17 cellular contexts compared by ENCODE assay signal in the genomic region with DNA sequence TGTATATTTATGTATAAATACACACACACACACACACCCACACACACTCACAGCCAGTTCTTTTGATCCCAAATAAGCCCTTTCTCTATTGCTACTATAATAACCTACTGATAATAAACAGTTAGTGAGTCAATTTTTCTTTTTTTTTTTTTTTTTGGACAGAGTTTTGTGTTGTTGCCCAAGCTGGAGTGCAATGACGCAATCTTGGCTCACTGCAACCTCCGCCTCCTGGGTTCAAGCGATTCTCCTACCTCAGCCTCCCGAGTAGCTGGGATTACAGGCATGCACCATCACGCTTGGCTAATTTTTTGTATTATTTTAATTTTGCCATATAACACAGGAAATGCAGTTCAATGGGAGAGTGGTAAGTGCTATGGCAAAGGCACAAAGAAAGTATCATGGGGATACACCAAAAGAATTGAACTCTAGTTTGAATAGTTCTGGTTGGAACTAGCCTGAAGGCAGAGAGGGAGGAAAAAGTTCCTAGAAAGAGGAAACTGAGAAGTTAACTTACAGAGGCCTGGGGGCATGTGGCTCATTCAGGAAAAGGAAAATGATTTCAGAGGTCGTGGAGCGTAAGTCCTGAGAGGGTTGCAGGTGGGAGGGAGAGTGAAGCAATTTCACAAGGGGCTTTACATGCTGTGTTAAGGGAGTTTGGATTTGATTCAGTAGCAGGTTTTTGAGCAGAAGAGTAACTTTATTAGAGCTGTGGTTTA. TPM values are rescaled to one million over a fixed set of nuclear protein-coding genes. Genes with fewer than 3 reads are reported as not detected.
DNase-seq lines count a peak whose midpoint lies in the region; ATAC-seq, FAIRE-seq and TF ChIP-seq lines count a peak whose summit lies in the region.
"Had no signal": no experiment of that assay in that cellular context is flagged by ENCODE, and none has a peak within 500 bp of the region (broad histone marks: within the 10 kb centered on the region; RNA-seq: fewer than 3 reads in every experiment).

No MANE protein-coding gene starts in this region.

- DNase-seq in HepG2 (ENCODE audit: low spot score) (no peak), right lobe of liver (no peak), NCI-H226 (peak; percentile 24), endothelial cell of umbilical vein (ENCODE audit: low read depth, low spot score) (peak; percentile 62), NCI-H345 treated with DMSO at 0.1 percent for 48 hours (lab: John Stamatoyannopoulos, UW; ENCODE audit: unreplicated experiment) (no peak), spleen (no peak)
- no peak for DNase-seq in activated T-helper 1 cell treated with anti-CD3 and anti-CD28 coated beads, Interleukin-12 subunit alpha, Interleukin-12 subunit beta, Interleukin-2, Interleukin-4 antibody, amounts not matched to agents 30 ng/mL and 10 ng/mL and 1 ng/mL, durations not matched to agents 14 hours and 24 hours and 36 hours (ENCODE audit: low spot score)
- DNase-seq in stimulated activated CD4-positive, alpha-beta T cell treated with anti-CD3 and anti-CD28 coated beads, Interleukin-4, amount 100 ng/mL, for 1 hour, result no peak
- DNase-seq: CD4-positive, alpha-beta T cell; DND-41; H7; NCI-H1105 treated with DMSO at 0.1 percent for 48 hours; NCI-H187; NCI-H774; Peyer's patch; SHP77 had no signal

- TF ChIP-seq CTCF in HepG2 (CRISPR knock-in tag; IDR thresholded peaks at IDR 0.05), result no peak
- no peak for TF ChIP-seq CTCF in right lobe of liver (IDR thresholded peaks at IDR 0.05)
- no peak for TF ChIP-seq CTCF in endothelial cell of umbilical vein (IDR thresholded peaks at IDR 0.05; ENCODE audit: extremely low read depth in 1 of 2, insufficient read depth in 1 of 2, low read depth in 1 of 2, low read length in 2 of 2)
- no peak for TF ChIP-seq CTCF in spleen (IDR thresholded peaks at IDR 0.05 in 8 of 11, conservative IDR thresholded peaks at IDR 0.05 in 3 of 11)

- H3K27ac ChIP-seq in HepG2 (ENCODE audit: extremely low read length, insufficient read depth, low read length), result no peak overlapping the region
- H3K27ac ChIP-seq in right lobe of liver, result no peak overlapping the region
- H3K27ac ChIP-seq in endothelial cell of umbilical vein (ENCODE audit: insufficient read depth, low read depth, low read length), result no peak overlapping the region
- no peak overlapping the region for H3K27ac ChIP-seq in spleen
- H3K27ac ChIP-seq: A549, Peyer's patch had no signal

- H3K79me2 ChIP-seq in HepG2 (ENCODE audit: insufficient read depth, low read length) (no peaks in the 10 kb centered on the region), endothelial cell of umbilical vein (ENCODE audit: control insufficient read depth, insufficient read depth, low read length) (no peaks in the 10 kb centered on the region)

- ATAC-seq in HepG2, result no peak
- no peak for ATAC-seq in right lobe of liver
- ATAC-seq: A549 had no signal

- H3K4me2 ChIP-seq in HepG2 (ENCODE audit: low read depth, low read length) (no peak overlapping the region), endothelial cell of umbilical vein (ENCODE audit: insufficient read depth, low read length) (no peak overlapping the region)
- H3K4me2 ChIP-seq: A549 had no signal

- POLR2A ChIA-PET in HepG2 (lab: Yijun Ruan, JAX) (no interaction called here), endothelial cell of umbilical vein (lab: Charles Lee) (no interaction called here)

- H3K27me3 ChIP-seq in HepG2 (ENCODE audit: control insufficient read depth in 1 of 2, insufficient read depth in 2 of 2, low read length in 2 of 2) (no peaks in the 10 kb centered on the region), right lobe of liver (no peaks in the 10 kb centered on the region), endothelial cell of umbilical vein (ENCODE audit: control insufficient read depth in 2 of 2, insufficient read depth in 2 of 2, low read length in 2 of 2) (no peaks in the 10 kb centered on the region), spleen (replicated peaks in 1 of 7) (peaks cover 0 to 9% (median 0%) of the 10 kb centered on the region in 7 donors)
- H3K27me3 ChIP-seq: Peyer's patch had no signal

- no peak for TF ChIP-seq RAD21 in HepG2 (CRISPR knock-in tag; IDR thresholded peaks at IDR 0.05)

- BruUV-seq in HepG2 (replicated peaks; lab: Mats Ljungman, UMichigan) (no TSS peak), endothelial cell of umbilical vein (replicated peaks; lab: Mats Ljungman, UMichigan) (no TSS peak)

- in situ Hi-C loops in HepG2 (cut with HindIII; ENCODE audit: extremely low pct_ligation_motif_present, low pct_unique_long_range_greater_than_20kb), result no loop called here

- H4K20me1 ChIP-seq in HepG2 (ENCODE audit: insufficient read depth, low read length) (no peaks in the 10 kb centered on the region), endothelial cell of umbilical vein (replicated peaks; ENCODE audit: control insufficient read depth, extremely low read depth, insufficient read depth, low read length) (no peaks in the 10 kb centered on the region)

- H3K9me3 ChIP-seq in HepG2 (ENCODE audit: low read length), result no peaks in the 10 kb centered on the region
- H3K9me3 ChIP-seq in right lobe of liver, result no peaks in the 10 kb centered on the region
- no peaks in the 10 kb centered on the region for H3K9me3 ChIP-seq in endothelial cell of umbilical vein (replicated peaks; ENCODE audit: control insufficient read depth, insufficient read depth, low read length)
- no peaks in the 10 kb centered on the region for H3K9me3 ChIP-seq in spleen
- H3K9me3 ChIP-seq: A549, Peyer's patch had no signal

- TF ChIP-seq POLR2A in HepG2 (IDR thresholded peaks at IDR 0.05; ENCODE audit: insufficient read depth in 1 of 2, low read depth in 2 of 2, low read length in 2 of 2) (no peak), right lobe of liver (IDR thresholded peaks at IDR 0.05) (no peak), endothelial cell of umbilical vein (IDR thresholded peaks at IDR 0.05; ENCODE audit: low read depth, low read length) (no peak), spleen (IDR thresholded peaks at IDR 0.05) (no peak)

- H2AFZ ChIP-seq in HepG2 (ENCODE audit: low read length), result no peak overlapping the region
- no peak overlapping the region for H2AFZ ChIP-seq in endothelial cell of umbilical vein (ENCODE audit: low read depth, low read length)

- H3K36me3 Mint-ChIP-seq in activated T-helper 1 cell treated with anti-CD3 and anti-CD28 coated beads, Interleukin-12 subunit alpha, Interleukin-12 subunit beta, Interleukin-2, Interleukin-4 antibody, amounts not matched to agents 30 ng/mL and 10 ng/mL and 1 ng/mL, durations not matched to agents 14 hours and 24 hours and 36 hours (ENCODE audit: low read depth), result no peaks in the 10 kb centered on the region

- H3K27ac Mint-ChIP-seq in activated T-helper 1 cell treated with anti-CD3 and anti-CD28 coated beads, Interleukin-12 subunit alpha, Interleukin-12 subunit beta, Interleukin-2, Interleukin-4 antibody, amounts not matched to agents 30 ng/mL and 10 ng/mL and 1 ng/mL, durations not matched to agents 14 hours and 24 hours and 36 hours, result no peak overlapping the region
- H3K27ac Mint-ChIP-seq: CD4-positive, alpha-beta T cell had no signal

- dilution Hi-C loops in endothelial cell of umbilical vein (cut with MboI; ENCODE audit: extremely low pct_ligation_motif_present, low sequenced_read_pairs), result no loop called here

- no peak for TF ChIP-seq EP300 in HepG2 (IDR thresholded peaks at IDR 0.05; ENCODE audit: low read depth in 2 of 2, low read length in 2 of 2)
- TF ChIP-seq EP300 in HepG2 (CRISPR knock-in tag; IDR thresholded peaks at IDR 0.05; ENCODE audit: borderline replicate concordance), result no peak

- H3K4me3 Mint-ChIP-seq in activated T-helper 1 cell treated with anti-CD3 and anti-CD28 coated beads, Interleukin-12 subunit alpha, Interleukin-12 subunit beta, Interleukin-2, Interleukin-4 antibody, amounts not matched to agents 30 ng/mL and 10 ng/mL and 1 ng/mL, durations not matched to agents 14 hours and 24 hours and 36 hours, result no peak overlapping the region
- H3K4me3 Mint-ChIP-seq: CD4-positive, alpha-beta T cell had no signal

- H3K9ac ChIP-seq in HepG2 (ENCODE audit: insufficient read depth, low read depth, low read length) (no peak overlapping the region), endothelial cell of umbilical vein (replicated peaks; ENCODE audit: extremely low read depth, insufficient read depth, low read length) (no peak overlapping the region)

- H3K9me3 Mint-ChIP-seq in activated T-helper 1 cell treated with anti-CD3 and anti-CD28 coated beads, Interleukin-12 subunit alpha, Interleukin-12 subunit beta, Interleukin-2, Interleukin-4 antibody, amounts not matched to agents 30 ng/mL and 10 ng/mL and 1 ng/mL, durations not matched to agents 14 hours and 24 hours and 36 hours, result no peaks in the 10 kb centered on the region
- H3K9me3 Mint-ChIP-seq: CD4-positive, alpha-beta T cell had no signal

- no peaks in the 10 kb centered on the region for H3K4me1 ChIP-seq in HepG2 (ENCODE audit: insufficient read depth, low read length)
- H3K4me1 ChIP-seq in right lobe of liver, result no peaks in the 10 kb centered on the region
- peaks cover 14% of the 10 kb centered on the region for H3K4me1 ChIP-seq in endothelial cell of umbilical vein (ENCODE audit: control insufficient read depth, extremely low read depth, insufficient read depth, low read length)
- H3K4me1 ChIP-seq in spleen, result no peaks in the 10 kb centered on the region
- H3K4me1 ChIP-seq: Peyer's patch had no signal

- H3K36me3 ChIP-seq in HepG2 (replicated peaks in 1 of 2; ENCODE audit: control insufficient read depth in 1 of 2, insufficient read depth in 2 of 2, low read length in 2 of 2) (no peaks in the 10 kb centered on the region), right lobe of liver (no peaks in the 10 kb centered on the region), endothelial cell of umbilical vein (ENCODE audit: control insufficient read depth in 2 of 2, extremely low read depth in 1 of 2, insufficient read depth in 2 of 2, low read length in 2 of 2) (no peaks in the 10 kb centered on the region), spleen (no peaks in the 10 kb centered on the region)
- H3K36me3 ChIP-seq: Peyer's patch had no signal

- H3K27me3 Mint-ChIP-seq in activated T-helper 1 cell treated with anti-CD3 and anti-CD28 coated beads, Interleukin-12 subunit alpha, Interleukin-12 subunit beta, Interleukin-2, Interleukin-4 antibody, amounts not matched to agents 30 ng/mL and 10 ng/mL and 1 ng/mL, durations not matched to agents 14 hours and 24 hours and 36 hours (ENCODE audit: insufficient read depth), result peaks cover 26% of the 10 kb centered on the region

- no peaks in the 10 kb centered on the region for H3K4me1 Mint-ChIP-seq in activated T-helper 1 cell treated with anti-CD3 and anti-CD28 coated beads, Interleukin-12 subunit alpha, Interleukin-12 subunit beta, Interleukin-2, Interleukin-4 antibody, amounts not matched to agents 30 ng/mL and 10 ng/mL and 1 ng/mL, durations not matched to agents 14 hours and 24 hours and 36 hours (ENCODE audit: low read depth)

- FAIRE-seq in HepG2 (lab: Jason Lieb, UNC) (no peak), endothelial cell of umbilical vein (lab: Jason Lieb, UNC) (no peak)
- FAIRE-seq: A549 had no signal

- no peaks in the 10 kb centered on the region for H3K9me1 ChIP-seq in endothelial cell of umbilical vein (replicated peaks; ENCODE audit: control insufficient read depth, extremely low read depth, insufficient read depth, low read length)

- H3K4me3 ChIP-seq in HepG2 (replicated peaks in 1 of 3; ENCODE audit: insufficient read depth in 1 of 3, low read depth in 2 of 3, low read length in 3 of 3) (no peak overlapping the region), right lobe of liver (no peak overlapping the region), endothelial cell of umbilical vein (replicated peaks in 1 of 3; ENCODE audit: insufficient read depth in 1 of 3, low read depth in 1 of 3, low read length in 3 of 3) (no peak overlapping the region), spleen (no peak overlapping the region)
- H3K4me3 ChIP-seq: A549, Peyer's patch had no signal

- intact Hi-C loops in HepG2 (cut with micrococcal nuclease; ENCODE audit: unreplicated experiment), result no loop called here
- intact Hi-C loops in right lobe of liver (cut with DNase I), result no loop called here
- intact Hi-C loops in endothelial cell of umbilical vein (cut with micrococcal nuclease), result no loop called here
- intact Hi-C loops in activated T-helper 1 cell treated with anti-CD3 and anti-CD28 coated beads, Interleukin-12 subunit alpha, Interleukin-12 subunit beta, Interleukin-2, Interleukin-4 antibody, amounts not matched to agents 30 ng/mL and 10 ng/mL and 1 ng/mL, durations not matched to agents 14 hours and 24 hours and 36 hours (cut with micrococcal nuclease), result no loop called here
- intact Hi-C loops in spleen (cut with DNase I; ENCODE audit: low total_unique reads), result no loop called here

- CTCF ChIA-PET in HepG2 (lab: Yijun Ruan, JAX; ENCODE audit: low intra/inter-chr PET ratio, low total read pairs) (no interaction called here), endothelial cell of umbilical vein (lab: Charles Lee) (no interaction called here)

- 42% methylated on average over 7 of the region's 7 CpGs for WGBS in HepG2 (ENCODE audit: low lambda C conversion rate)
- WGBS in right lobe of liver (ENCODE audit: insufficient coverage, low coverage, low lambda C conversion rate, missing lambda C conversion rate), result 34% methylated on average over 7 of the region's 7 CpGs
- 62 to 78% (median 73%) methylated on average over 7 of the region's 7 CpGs for WGBS in spleen, 5 donors

RNA-seq across cellular contexts. Expression of a gene that starts 44.4 kb away (rescaled TPM):
- total RNA-seq in HepG2 (2016; rRNA removed; fragmentation: Illumina TruSeq; extraction: Trizol) (0.04 and 0.14 TPM in 2 replicates), right lobe of liver (1 to 10 TPM; 1.4 to 3.7 (median 2.0) TPM), endothelial cell of umbilical vein (76.3 and 79.7 TPM in 2 replicates), spleen (1 to 10 TPM; 1.2 to 5.2 (median 2.2) TPM)
- not detected in 2 replicates for total RNA-seq in HepG2 (2016; cell fraction: cytosol; rRNA removed; fragmentation: Illumina TruSeq; extraction: Trizol; ENCODE audit: low read depth)
- 0.02 and 0.03 TPM in 2 replicates for total RNA-seq in HepG2 (2016; cell fraction: insoluble cytoplasmic fraction; rRNA removed; fragmentation: Illumina TruSeq; extraction: Trizol)
- 0.12 TPM in 1 of 2 replicates, not detected in the other for total RNA-seq in HepG2 (2016; cell fraction: membrane; rRNA removed; fragmentation: Illumina TruSeq; extraction: Trizol)
- 0.06 TPM in 1 of 2 replicates, not detected in the other for total RNA-seq in HepG2 (2016; cell fraction: nucleus; rRNA removed; fragmentation: Illumina TruSeq; extraction: Trizol)
- polyA plus RNA-seq in HepG2 (2011; rRNA removed) (0.05 and 0.08 TPM in 2 replicates), endothelial cell of umbilical vein (17.5 and 19.3 TPM in 2 replicates), spleen (under 1 TPM; 0.26 to 0.83 (median 0.64) TPM)
- 0.10 and 0.11 TPM in 2 replicates for polyA plus RNA-seq in HepG2 (2011; cell fraction: cytosol; rRNA removed)
- polyA plus RNA-seq in HepG2 (2011; cell fraction: nucleus; rRNA removed), result 0.13 and 0.24 TPM in 2 replicates
- polyA plus RNA-seq in HepG2 (2012), result 0.09 TPM in 1 of 2 replicates, not detected in the other
- polyA plus RNA-seq in HepG2 (2016; cell fraction: cytosol; fragmentation: Illumina TruSeq; extraction: Trizol; ENCODE audit: low read depth), result 0.20 TPM in 1 of 2 replicates, not detected in the other
- 0.08 and 0.17 TPM in 2 replicates for polyA plus RNA-seq in HepG2 (2016; cell fraction: insoluble cytoplasmic fraction; fragmentation: Illumina TruSeq; extraction: Trizol; ENCODE audit: low read depth)
- polyA plus RNA-seq in HepG2 (2016; cell fraction: membrane; fragmentation: Illumina TruSeq; extraction: Trizol; ENCODE audit: low read depth), result 0.02 TPM in 1 of 2 replicates, not detected in the other
- 0.09 TPM in 1 of 2 replicates, not detected in the other for polyA plus RNA-seq in HepG2 (2016; cell fraction: nucleus; fragmentation: Illumina TruSeq; extraction: Trizol; ENCODE audit: insufficient read depth, low read depth)
- 0.42 TPM in 1 of 2 replicates, not detected in the other for polyA minus RNA-seq in HepG2 (2011; rRNA and poly(A)+ RNA removed; ENCODE audit: low replicate concordance)
- not detected in 2 replicates for polyA minus RNA-seq in HepG2 (2011; cell fraction: cytosol; rRNA and poly(A)+ RNA removed)
- under 0.01 TPM in 2 replicates for polyA minus RNA-seq in HepG2 (2011; cell fraction: nucleus; rRNA and poly(A)+ RNA removed)
- 23.1 and 29.1 TPM in 2 replicates for polyA plus RNA-seq in endothelial cell of umbilical vein (2011; cell fraction: cytosol; rRNA removed)
- polyA plus RNA-seq in endothelial cell of umbilical vein (2011; cell fraction: nucleus; rRNA removed), result 23.5 and 24.5 TPM in 2 replicates
- 28.1 and 35.3 TPM in 2 replicates for polyA plus RNA-seq in endothelial cell of umbilical vein (2012)
- polyA minus RNA-seq in endothelial cell of umbilical vein, result 50.6 and 50.9 TPM in 2 replicates
- not detected for polyA minus RNA-seq in endothelial cell of umbilical vein (2011; cell fraction: cytosol; rRNA and poly(A)+ RNA removed)
- 24.4 and 27.1 TPM in 2 replicates for polyA minus RNA-seq in endothelial cell of umbilical vein (2011; cell fraction: nucleus; rRNA and poly(A)+ RNA removed)
- 0.15 and 0.31 TPM in 2 replicates for total RNA-seq in activated T-helper 1 cell treated with anti-CD3 and anti-CD28 coated beads, Interleukin-12 subunit alpha, Interleukin-12 subunit beta, Interleukin-2, Interleukin-4 antibody, amounts not matched to agents 30 ng/mL and 10 ng/mL and 1 ng/mL, durations not matched to agents 14 hours and 24 hours and 36 hours
- total RNA-seq: CD4-positive, alpha-beta T cell had no signal

Comparison
In these comparisons a context has a peak if more than half of its experiments do, and no peak if none do; other contexts are left out.
1. DNase-seq: peak in NCI-H226 (single experiment) and endothelial cell of umbilical vein (single experiment); none in HepG2 (single experiment), right lobe of liver (0 of 3), activated T-helper 1 cell treated with anti-CD3 and anti-CD28 coated beads, Interleukin-12 subunit alpha, Interleukin-12 subunit beta, Interleukin-2, Interleukin-4 antibody, amounts not matched to agents 30 ng/mL and 10 ng/mL and 1 ng/mL, durations not matched to agents 14 hours and 24 hours and 36 hours (single experiment), NCI-H345 treated with DMSO at 0.1 percent for 48 hours (single experiment), stimulated activated CD4-positive, alpha-beta T cell treated with anti-CD3 and anti-CD28 coated beads, Interleukin-4, amount 100 ng/mL, for 1 hour (single experiment) and spleen (single experiment).
2. RNA of a gene that starts 44.4 kb away (total RNA-seq): 76.3 to 79.7 TPM in endothelial cell of umbilical vein; 1.4 to 3.7 TPM in right lobe of liver, 1.2 to 5.2 TPM in spleen, 0.15 to 0.31 TPM in activated T-helper 1 cell treated with anti-CD3 and anti-CD28 coated beads, Interleukin-12 subunit alpha, Interleukin-12 subunit beta, Interleukin-2, Interleukin-4 antibody, amounts not matched to agents 30 ng/mL and 10 ng/mL and 1 ng/mL, durations not matched to agents 14 hours and 24 hours and 36 hours and 0.02 to 0.14 TPM in HepG2; every median in the first group is over 10 times any median in the second.